ENCODE assay signal across 8 cellular contexts in genomic region chr3:57555738-57556458, GRCh38. TPM values are rescaled to one million over a fixed set of nuclear protein-coding genes. Genes with fewer than 3 reads are reported as not detected.
DNase-seq lines count a peak whose midpoint lies in the region; TF ChIP-seq lines count a peak whose summit lies in the region.

PDE12 (plus strand) TSS chr3:57556274; CDS start chr3:57556380, 106 bp downstream.

- H4K20me1 ChIP-seq in SK-N-SH (ENCODE audit: insufficient read depth) = peaks cover 9% of the 10 kb centered on the region; the same call in 1 of the 2 replicates

- peaks cover 15 to 18% of the 10 kb centered on the region in 2 experiments for H3K36me3 ChIP-seq in SK-N-SH (replicated peaks in 1 of 2; ENCODE audit: control insufficient read depth in 1 of 2, insufficient read depth in 2 of 2, low read length in 1 of 2)
- peaks cover 12% of the 10 kb centered on the region for H3K36me3 ChIP-seq in suprapubic skin

- CTCF ChIA-PET in HEK293T (lab: Yijun Ruan, JAX) (interaction anchor here (1.0 kb wide), 1 partner anchor 159 kb away, joined by 3 read pairs; no protein-coding TSS in a partner anchor), SK-N-SH (lab: Yijun Ruan, JAX) (interaction anchor here (0.7 to 1.8 kb wide), 5 partner anchors 23 to 456 kb away, joined by 3 to 5 read pairs (median 3); partner anchors contain the start of gene ARF4)

- POLR2A ChIA-PET in HEK293T (lab: Yijun Ruan, JAX) = interaction anchor here (0.6 to 3.7 kb wide), 13 partner anchors 11 to 328 kb away, joined by 3 to 30 read pairs (median 3); partner anchors contain the start of genes ARF4 and DNAH12
- POLR2A ChIA-PET in SK-N-SH (lab: Yijun Ruan, JAX) = interaction anchor here (0.8 to 2.9 kb wide), 7 partner anchors 11 to 458 kb away, joined by 3 to 19 read pairs (median 3); partner anchors contain the start of genes APPL1, ARF4 and DNAH12

- peak; percentile 78 for DNase-seq in GM04504 (ENCODE audit: low read depth)
- peak; percentile 80 for DNase-seq in HEK293T (ENCODE audit: extremely low spot score)
- peak; percentile 83 for DNase-seq in MV-4-11 (lab: John Stamatoyannopoulos, UW)
- peak; percentile 88 for DNase-seq in SK-N-SH
- peak; percentile 83 for DNase-seq in activated naive CD4-positive, alpha-beta T cell treated with anti-CD3 and anti-CD28 coated beads, Interleukin-2, amount 50 U/mL, for 16 hours
- peak; percentile 85 for DNase-seq in glomerular endothelial cell (ENCODE audit: extremely low read depth, low read depth, low spot score)
- peak; percentile 86 for DNase-seq in occipital lobe (lab: John Stamatoyannopoulos, UW)
- DNase-seq in suprapubic skin (ENCODE audit: low spot score in 2 of 2) = peak; percentile 92 to 94

- H3K4me3 ChIP-seq in SK-N-SH (ENCODE audit: low read depth in 2 of 2, low read length in 1 of 2) (peak within 1 kb of the TSS; percentile 81 to 88), suprapubic skin (peak within 1 kb of the TSS; percentile 79)

- WGBS in SK-N-SH (ENCODE audit: low lambda C conversion rate) = 2% methylated on average over 30 of the region's 54 CpGs
- under 1% methylated on average over 54 of the region's 54 CpGs for WGBS in suprapubic skin

- peak; percentile 76 to 97; a peak in 3 of 4 replicates for TF ChIP-seq EP300 in SK-N-SH (IDR thresholded peaks at IDR 0.05; ENCODE audit: borderline replicate concordance in 1 of 2, low read depth in 1 of 2, low read length in 1 of 2)
- TF ChIP-seq EP300 in suprapubic skin (IDR thresholded peaks at IDR 0.05) = no peak

- no peak for TF ChIP-seq CTCF in SK-N-SH (IDR thresholded peaks at IDR 0.05)
- no peak for TF ChIP-seq CTCF in suprapubic skin (IDR thresholded peaks at IDR 0.05)

- peaks cover under 1% of the 10 kb centered on the region for H3F3A ChIP-seq in SK-N-SH (replicated peaks; ENCODE audit: insufficient read depth)

- H3K9me3 ChIP-seq in SK-N-SH (no peaks in the 10 kb centered on the region), suprapubic skin (no peaks in the 10 kb centered on the region)

- peak within 1 kb of the TSS; percentile 77 for H3K4me2 ChIP-seq in SK-N-SH

- H3K27me3 ChIP-seq in SK-N-SH (ENCODE audit: insufficient read depth) (no peaks in the 10 kb centered on the region), suprapubic skin (no peaks in the 10 kb centered on the region)

- H3K27ac ChIP-seq in SK-N-SH (ENCODE audit: low read depth in 2 of 2, low read length in 1 of 2) (peak within 1 kb of the TSS; percentile 74 to 96), suprapubic skin (peak within 1 kb of the TSS; percentile 93)

- TF ChIP-seq RAD21 in SK-N-SH (IDR thresholded peaks at IDR 0.05; ENCODE audit: low read length) = 0 out of 2 replicates have a peak, but pooled peaks have one; percentile 18

- peak within 1 kb of the TSS; percentile 95 for H2AFZ ChIP-seq in SK-N-SH (ENCODE audit: low read depth)

- H3K4me1 ChIP-seq in SK-N-SH (ENCODE audit: control insufficient read depth in 1 of 2, insufficient read depth in 2 of 2, low read depth in 1 of 2, low read length in 1 of 2) = peaks cover 0 to 12% of the 10 kb centered on the region in 2 experiments; a peak in 2 of 4 replicates
- H3K4me1 ChIP-seq in suprapubic skin = peaks cover 44% of the 10 kb centered on the region

- peak within 1 kb of the TSS; percentile 79 for H3K9ac ChIP-seq in SK-N-SH

- no peaks in the 10 kb centered on the region for H3K9me2 ChIP-seq in SK-N-SH

- peak; percentile 17 to 79 for TF ChIP-seq POLR2A in suprapubic skin (IDR thresholded peaks at IDR 0.05)

- H3K79me2 ChIP-seq in SK-N-SH (ENCODE audit: insufficient read depth) = peaks cover 47% of the 10 kb centered on the region

TF ChIP-seq in HEK293T, 16 proteins besides CTCF, POLR2A, EP300 and RAD21:
- TF ChIP-seq FOXK2 (IDR thresholded peaks at IDR 0.05) (no peak), HDGF (IDR thresholded peaks at IDR 0.05; ENCODE audit: borderline replicate concordance) (no peak), ZNF384 (IDR thresholded peaks at IDR 0.05) (no peak), ELF4 (IDR thresholded peaks at IDR 0.05) (peak; percentile 99), CTBP1 (IDR thresholded peaks at IDR 0.05; ENCODE audit: borderline replicate concordance) (peak; percentile 79; the same call in 1 of the 2 replicates), L3MBTL2 (conservative IDR thresholded peaks at IDR 0.05) (peak; percentile 99), NFRKB (IDR thresholded peaks at IDR 0.05) (0 out of 2 replicates have a peak, but pooled peaks have one; percentile 45)
TF ChIP-seq in HEK293T: peak in this region for 4.

TF ChIP-seq in SK-N-SH, 30 proteins besides CTCF, POLR2A, EP300 and RAD21 (continues in another document):
- TF ChIP-seq USF2 (IDR thresholded peaks at IDR 0.05; ENCODE audit: borderline replicate concordance, low read depth, low read length) (peak; percentile 78), POLR2AphosphoS5 (IDR thresholded peaks at IDR 0.05; ENCODE audit: low read depth, low read length) (peak; percentile 55), MXI1 (IDR thresholded peaks at IDR 0.05; ENCODE audit: low read depth, low read length) (peak; percentile 94), EZH2phosphoT487 (IDR thresholded peaks at IDR 0.05; ENCODE audit: borderline replicate concordance, low read depth) (no peak), NRF1 (IDR thresholded peaks at IDR 0.05; ENCODE audit: low read depth, low read length) (no peak), CHD2 (IDR thresholded peaks at IDR 0.05; ENCODE audit: low read length, partially characterized antibody) (peak; percentile 98), TEAD4 (IDR thresholded peaks at IDR 0.05; ENCODE audit: borderline replicate concordance, insufficient read depth) (no peak), YY1 (IDR thresholded peaks at IDR 0.05; ENCODE audit: low read depth) (0 out of 2 replicates have a peak, but pooled peaks have one; percentile 15), MEF2A (IDR thresholded peaks at IDR 0.05; ENCODE audit: borderline replicate concordance, low read depth) (no peak), RXRA (IDR thresholded peaks at IDR 0.05; ENCODE audit: borderline replicate concordance, low read depth) (peak; percentile 98), NFIC (IDR thresholded peaks at IDR 0.05; ENCODE audit: borderline replicate concordance) (no peak; the same call in 1 of the 2 replicates), JUND (IDR thresholded peaks at IDR 0.05) (0 out of 2 replicates have a peak, but pooled peaks have one; percentile 25), FOXM1 (IDR thresholded peaks at IDR 0.05; ENCODE audit: low read depth) (0 out of 2 replicates have a peak, but pooled peaks have one; percentile 28), TCF12 (IDR thresholded peaks at IDR 0.05) (no peak), ELF1 (IDR thresholded peaks at IDR 0.05) (peak; percentile 97), TAF1 (IDR thresholded peaks at IDR 0.05; ENCODE audit: borderline replicate concordance, low read depth, low read length) (peak; percentile 73), FOXJ3 (CRISPR knock-in tag; IDR thresholded peaks at IDR 0.05) (no peak), ZBTB33 (IDR thresholded peaks at IDR 0.05; ENCODE audit: borderline replicate concordance, low read depth) (peak; percentile 94), FOSL2 (IDR thresholded peaks at IDR 0.05; ENCODE audit: borderline replicate concordance, low read depth) (peak; percentile 69; the same call in 1 of the 2 replicates), GABPA (IDR thresholded peaks at IDR 0.05; ENCODE audit: low read depth) (peak; percentile 91), GATA2 (CRISPR knock-in tag; IDR thresholded peaks at IDR 0.05) (no peak), RCOR1 (IDR thresholded peaks at IDR 0.05; ENCODE audit: low read length) (no peak; the same call in 1 of the 2 replicates), IRF3 (IDR thresholded peaks at IDR 0.05; ENCODE audit: low read depth, low read length) (no peak)

RNA-seq across cellular contexts. Expression of gene PDE12, which starts in this region (rescaled TPM):
- 7.4 and 9.5 TPM in 2 replicates for polyA plus RNA-seq in SK-N-SH (2012; rRNA removed)
- 5.7 and 7.1 TPM in 2 replicates for polyA plus RNA-seq in SK-N-SH (2012; cell fraction: cytosol; rRNA removed)
- 7.1 and 7.4 TPM in 2 replicates for polyA plus RNA-seq in SK-N-SH (2012; cell fraction: nucleus; rRNA removed)
- total RNA-seq in glomerular endothelial cell = 14.2 and 18.6 TPM in 2 replicates
- 19.7 TPM for total RNA-seq in occipital lobe
- total RNA-seq in suprapubic skin = 10 to 100 TPM; 19.6 to 28.7 (median 25.0) TPM

Comparison
In these comparisons a context has a peak if more than half of its experiments do, and no peak if none do; other contexts are left out.
1. Peak in every context shown above with its lines: DNase-seq, H3K4me3 ChIP-seq and H3K27ac ChIP-seq.